Comparison of ENCODE assay signal across 7 cellular contexts in the genomic region with DNA sequence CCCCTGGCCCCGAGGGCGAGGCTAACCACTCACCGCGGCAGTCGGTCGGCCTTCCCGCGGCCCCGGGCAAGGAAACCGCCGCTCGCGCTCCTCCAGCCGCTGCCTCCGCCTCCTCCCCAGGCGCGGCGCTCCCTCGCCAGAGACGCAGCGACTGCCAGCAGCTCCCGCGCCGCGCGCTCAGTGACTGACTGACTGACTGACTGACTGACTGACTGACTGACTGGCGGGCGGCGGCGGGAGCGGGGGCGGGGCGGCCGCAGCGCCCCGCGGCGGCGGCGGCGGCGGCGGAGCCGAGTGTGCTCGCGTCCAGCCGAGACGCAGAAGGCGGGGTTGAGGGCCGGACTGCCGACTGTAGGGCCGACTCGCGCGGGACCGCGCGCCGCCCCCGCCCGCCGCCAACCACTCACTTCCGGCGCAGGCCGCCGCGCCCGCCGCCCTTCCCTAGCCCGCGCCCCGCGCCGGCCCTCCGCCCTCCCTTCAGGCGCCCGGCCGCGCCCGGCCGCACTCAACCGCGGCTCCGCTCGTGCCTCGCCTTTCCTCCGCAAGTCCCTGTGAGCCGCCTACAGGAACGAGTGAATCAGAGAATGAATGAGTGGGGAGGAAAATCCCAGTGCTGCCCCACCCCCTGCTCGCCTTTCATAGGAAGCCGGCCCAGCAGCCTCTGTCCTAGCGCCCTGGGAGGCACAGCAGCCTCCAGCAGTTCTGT. TPM values are rescaled to one million over a fixed set of nuclear protein-coding genes. Genes with fewer than 3 reads are reported as not detected.
DNase-seq lines count a peak whose midpoint lies in the region; ATAC-seq and TF ChIP-seq lines count a peak whose summit lies in the region.

A gene with protein sequence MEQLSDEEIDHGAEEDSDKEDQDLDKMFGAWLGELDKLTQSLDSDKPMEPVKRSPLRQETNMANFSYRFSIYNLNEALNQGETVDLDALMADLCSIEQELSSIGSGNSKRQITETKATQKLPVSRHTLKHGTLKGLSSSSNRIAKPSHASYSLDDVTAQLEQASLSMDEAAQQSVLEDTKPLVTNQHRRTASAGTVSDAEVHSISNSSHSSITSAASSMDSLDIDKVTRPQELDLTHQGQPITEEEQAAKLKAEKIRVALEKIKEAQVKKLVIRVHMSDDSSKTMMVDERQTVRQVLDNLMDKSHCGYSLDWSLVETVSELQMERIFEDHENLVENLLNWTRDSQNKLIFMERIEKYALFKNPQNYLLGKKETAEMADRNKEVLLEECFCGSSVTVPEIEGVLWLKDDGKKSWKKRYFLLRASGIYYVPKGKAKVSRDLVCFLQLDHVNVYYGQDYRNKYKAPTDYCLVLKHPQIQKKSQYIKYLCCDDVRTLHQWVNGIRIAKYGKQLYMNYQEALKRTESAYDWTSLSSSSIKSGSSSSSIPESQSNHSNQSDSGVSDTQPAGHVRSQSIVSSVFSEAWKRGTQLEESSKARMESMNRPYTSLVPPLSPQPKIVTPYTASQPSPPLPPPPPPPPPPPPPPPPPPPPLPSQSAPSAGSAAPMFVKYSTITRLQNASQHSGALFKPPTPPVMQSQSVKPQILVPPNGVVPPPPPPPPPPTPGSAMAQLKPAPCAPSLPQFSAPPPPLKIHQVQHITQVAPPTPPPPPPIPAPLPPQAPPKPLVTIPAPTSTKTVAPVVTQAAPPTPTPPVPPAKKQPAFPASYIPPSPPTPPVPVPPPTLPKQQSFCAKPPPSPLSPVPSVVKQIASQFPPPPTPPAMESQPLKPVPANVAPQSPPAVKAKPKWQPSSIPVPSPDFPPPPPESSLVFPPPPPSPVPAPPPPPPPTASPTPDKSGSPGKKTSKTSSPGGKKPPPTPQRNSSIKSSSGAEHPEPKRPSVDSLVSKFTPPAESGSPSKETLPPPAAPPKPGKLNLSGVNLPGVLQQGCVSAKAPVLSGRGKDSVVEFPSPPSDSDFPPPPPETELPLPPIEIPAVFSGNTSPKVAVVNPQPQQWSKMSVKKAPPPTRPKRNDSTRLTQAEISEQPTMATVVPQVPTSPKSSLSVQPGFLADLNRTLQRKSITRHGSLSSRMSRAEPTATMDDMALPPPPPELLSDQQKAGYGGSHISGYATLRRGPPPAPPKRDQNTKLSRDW (minus strand): TSS at position 224 of the 706 bp plus-strand sequence. CDS start 39,948 bp downstream, outside the sequence.

- peak; percentile 88 for DNase-seq in NCI-H69 (lab: John Stamatoyannopoulos, UW)
- DNase-seq in activated CD4-positive, alpha-beta memory T cell treated with anti-CD3 and anti-CD28 coated beads, Interleukin-2, amount 10 ng/mL, durations not matched to agents 7 days and 5 days, result peak; percentile 62
- DNase-seq in ecto neural progenitor cell (ENCODE audit: low spot score), result peak; percentile 92
- DNase-seq in right lobe of liver, result peak; percentile 92 to 93 (median 93)
- DNase-seq in stimulated activated CD4-positive, alpha-beta T cell treated with anti-CD3 and anti-CD28 coated beads, Interleukin-2, amount 100 ng/mL, for 48 hours, result peak; percentile 47 to 62

- H3K36me3 ChIP-seq in right lobe of liver, result no peaks in the 10 kb centered on the region

- H3K9me3 Mint-ChIP-seq in activated CD4-positive, alpha-beta memory T cell treated with anti-CD3 and anti-CD28 coated beads, Interleukin-2, amount 10 ng/mL, durations not matched to agents 7 days and 5 days, result peaks cover 10% of the 10 kb centered on the region

- peaks cover 61% of the 10 kb centered on the region for H3K27me3 Mint-ChIP-seq in activated CD4-positive, alpha-beta memory T cell treated with anti-CD3 and anti-CD28 coated beads, Interleukin-2, amount 10 ng/mL, durations not matched to agents 7 days and 5 days

- H3K4me1 ChIP-seq in right lobe of liver, result peaks cover 0 to 18% (median 8%) of the 10 kb centered on the region in 4 donors

- H3K4me1 Mint-ChIP-seq in activated CD4-positive, alpha-beta memory T cell treated with anti-CD3 and anti-CD28 coated beads, Interleukin-2, amount 10 ng/mL, durations not matched to agents 7 days and 5 days, result peaks cover 20% of the 10 kb centered on the region

- peak; percentile 56 for ATAC-seq in GM18517 (IDR thresholded peaks at IDR 0.05; ENCODE audit: unreplicated experiment)
- ATAC-seq in HG03280 (IDR thresholded peaks at IDR 0.05; ENCODE audit: unreplicated experiment), result peak; percentile 74
- peak; percentile 78 to 91 (median 82) for ATAC-seq in right lobe of liver

- no peaks in the 10 kb centered on the region for H3K27me3 ChIP-seq in right lobe of liver

- peak in 2 of 4 donors; percentile 2 to 19 for TF ChIP-seq CTCF in right lobe of liver (IDR thresholded peaks at IDR 0.05)

- peak; percentile 93 for TF ChIP-seq POLR2A in right lobe of liver (IDR thresholded peaks at IDR 0.05)

- H3K36me3 Mint-ChIP-seq in activated CD4-positive, alpha-beta memory T cell treated with anti-CD3 and anti-CD28 coated beads, Interleukin-2, amount 10 ng/mL, durations not matched to agents 7 days and 5 days (ENCODE audit: low read depth), result peaks cover 8% of the 10 kb centered on the region

- H3K4me3 ChIP-seq in right lobe of liver, result peak within 1 kb of the TSS; percentile 93 to 99 (median 95)

- 0% methylated on average over 7 of the region's 92 CpGs for WGBS in right lobe of liver (ENCODE audit: insufficient coverage, low coverage, low lambda C conversion rate, missing lambda C conversion rate)

- peak within 1 kb of the TSS; percentile 82 for H3K4me3 Mint-ChIP-seq in activated CD4-positive, alpha-beta memory T cell treated with anti-CD3 and anti-CD28 coated beads, Interleukin-2, amount 10 ng/mL, durations not matched to agents 7 days and 5 days

- intact Hi-C loops in right lobe of liver (cut with DNase I), result no loop called here

- H3K27ac ChIP-seq in right lobe of liver, result peak within 1 kb of the TSS; percentile 88 to 94 (median 92)

- CTCF ChIA-PET in activated CD4-positive, alpha-beta memory T cell treated with anti-CD3 and anti-CD28 coated beads, Interleukin-2, amount 10 ng/mL, durations not matched to agents 7 days and 5 days (lab: Charles Lee), result interaction anchor here (1.8 to 2.3 kb wide), 2 partner anchors 16 to 278 kb away, joined by 5 to 9 read pairs; no protein-coding TSS in a partner anchor

- no peaks in the 10 kb centered on the region for H3K9me3 ChIP-seq in right lobe of liver

- H3K27ac Mint-ChIP-seq in activated CD4-positive, alpha-beta memory T cell treated with anti-CD3 and anti-CD28 coated beads, Interleukin-2, amount 10 ng/mL, durations not matched to agents 7 days and 5 days, result no peak within 1 kb of the TSS

- POLR2A ChIA-PET in activated CD4-positive, alpha-beta memory T cell treated with anti-CD3 and anti-CD28 coated beads, Interleukin-2, amount 10 ng/mL, durations not matched to agents 7 days and 5 days (lab: Charles Lee), result no interaction called here

RNA-seq across cellular contexts. Expression of the gene that starts here (rescaled TPM):
- total RNA-seq in activated CD4-positive, alpha-beta memory T cell treated with anti-CD3 and anti-CD28 coated beads, Interleukin-2, amount 10 ng/mL, durations not matched to agents 7 days and 5 days, result 1 to 10 TPM in 1 of 2 experiments, under 1 TPM in 1; 0.98 to 1.3 TPM
- total RNA-seq in right lobe of liver, result 10 to 100 TPM; 23.0 to 91.5 (median 53.4) TPM

Comparison
In these comparisons a context has a peak if more than half of its experiments do, and no peak if none do; other contexts are left out.
1. Peak in every context shown above with its lines: DNase-seq, ATAC-seq, H3K4me3 ChIP-seq and H3K27ac ChIP-seq.
2. RNA of the gene that starts here (total RNA-seq): 23.0 to 91.5 TPM in right lobe of liver; 0.98 to 1.3 TPM in activated CD4-positive, alpha-beta memory T cell treated with anti-CD3 and anti-CD28 coated beads, Interleukin-2, amount 10 ng/mL, durations not matched to agents 7 days and 5 days; every median in the first group is over 10 times any median in the second.